In genomic region chr22:46379301-46379930, GRCh38 we compare ENCODE assay signal across 1 cellular context.
TF ChIP-seq lines count a peak whose summit lies in the region.

No MANE protein-coding gene starts in this region.

TF ChIP-seq in H1, 55 proteins besides CTCF, POLR2A, EP300 and RAD21:
- no peak for TF ChIP-seq CTBP2 (IDR thresholded peaks at IDR 0.05; ENCODE audit: borderline replicate concordance, insufficient read depth, insufficient read length, low read length)
- TF ChIP-seq TBP (IDR thresholded peaks at IDR 0.05; ENCODE audit: low read depth, low read length): no peak
- TF ChIP-seq SP2 (IDR thresholded peaks at IDR 0.05; ENCODE audit: low read length): no peak
- peak; percentile 19; the same call in 1 of the 2 replicates for TF ChIP-seq KDM1A (IDR thresholded peaks at IDR 0.05; ENCODE audit: borderline replicate concordance, low read length)
- no peak for TF ChIP-seq SAP30 (IDR thresholded peaks at IDR 0.05; ENCODE audit: insufficient read depth, insufficient replicate concordance, low read length)
- TF ChIP-seq JUND (IDR thresholded peaks at IDR 0.05; ENCODE audit: low read length): no peak
